In genomic region chr2:112967023-112967422, GRCh38 we compare ENCODE assay signal across 38 cellular contexts. TPM values are rescaled to one million over a fixed set of nuclear protein-coding genes. Genes with fewer than 3 reads are reported as not detected.
"Had no signal": no experiment of that assay in that cellular context is flagged by ENCODE, and none has a peak within 500 bp of the region (broad histone marks: within the 10 kb centered on the region; RNA-seq: fewer than 3 reads in every experiment).

No MANE protein-coding gene starts in this region.

- H3K9me3 ChIP-seq: MG63 had no signal

- DNase-seq: Karpas-422, Kasumi-1, MG63, MM.1S, MV-4-11, NCI-H1048, NCI-H1092, NCI-H1092 treated with DMSO at 0.1 percent for 48 hours, NCI-H1105, NCI-H1105 treated with DMSO at 0.1 percent for 48 hours, NCI-H1417, NCI-H1417 treated with DMSO at 0.1 percent for 48 hours, NCI-H1436, NCI-H1436 treated with DMSO at 0.1 percent for 48 hours, NCI-H146, NCI-H1694, NCI-H1694 treated with DMSO at 0.1 percent for 48 hours, NCI-H187, NCI-H187 treated with DMSO at 0.1 percent for 48 hours, NCI-H1930, NCI-H2029, NCI-H2029 treated with DMSO at 0.1 percent for 48 hours, NCI-H2081, NCI-H2081 treated with DMSO at 0.1 percent for 48 hours, NCI-H2171, NCI-H2171 treated with DMSO at 0.1 percent for 48 hours, NCI-H2227 treated with DMSO at 0.1 percent for 48 hours, NCI-H226, NCI-H345, NCI-H446, NCI-H446 treated with DMSO at 0.1 percent for 48 hours, NCI-H510A, NCI-H510A treated with DMSO at 0.1 percent for 48 hours, NCI-H524 had no signal

- H3K36me3 ChIP-seq: MG63 had no signal

- H3K4me3 ChIP-seq: MG63 had no signal

RNA-seq across cellular contexts. Expression of gene IL36G, which starts 10.8 kb away (rescaled TPM):
- total RNA-seq: LHCN-M2, M059J, MCF 10A, NCI-H460 had no signal

RNA-seq across cellular contexts. Expression of gene IL36A, which starts 38.2 kb away (rescaled TPM):
- total RNA-seq: LHCN-M2, M059J, MCF 10A, NCI-H460 had no signal

RNA-seq across cellular contexts. Expression of gene IL37, which starts 56.1 kb away (rescaled TPM):
- total RNA-seq: MCF 10A, NCI-H460 had no signal
